ENCODE assay signal across 8 cellular contexts in the genomic region with DNA sequence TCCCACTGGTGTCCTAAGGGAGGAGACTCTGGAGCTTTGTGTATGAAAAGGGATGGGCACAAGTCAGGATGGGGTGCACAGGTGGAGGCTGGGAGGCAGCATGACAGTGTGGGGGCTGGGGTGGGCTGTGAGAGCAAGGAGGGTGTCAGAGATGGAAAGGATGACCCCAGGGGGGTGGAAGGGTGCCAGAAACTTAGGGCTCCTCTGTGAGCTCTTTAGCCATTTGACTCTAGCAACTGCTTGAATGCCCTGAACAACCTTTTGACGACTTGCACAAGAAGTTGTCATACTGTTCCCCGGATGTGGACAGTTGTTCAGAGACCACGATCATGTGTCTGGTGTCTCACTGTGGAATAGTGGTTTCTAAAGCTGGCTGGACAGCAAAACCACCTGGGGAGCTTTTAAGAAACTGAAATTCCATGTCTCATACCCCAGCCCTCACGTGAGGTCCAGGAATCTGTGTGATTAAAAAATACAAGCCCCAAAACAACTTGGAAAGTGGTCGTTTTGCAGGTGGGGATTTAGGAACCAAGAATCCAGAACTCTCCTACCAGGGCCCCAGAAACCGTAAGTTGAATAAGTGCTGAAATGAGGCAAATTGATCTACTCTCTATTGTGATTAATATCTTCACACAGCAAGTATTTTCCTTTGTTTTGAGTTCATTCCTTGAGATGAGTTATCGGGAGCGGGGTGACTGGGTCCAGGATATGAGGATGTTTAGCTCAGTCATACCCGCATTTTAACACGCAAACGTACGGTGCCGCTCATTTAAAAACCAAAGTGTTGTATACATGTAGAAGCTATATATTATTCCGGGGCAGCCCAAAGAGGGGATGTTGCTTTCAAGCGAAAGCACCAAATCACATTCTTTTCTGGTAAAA. TPM values are rescaled to one million over a fixed set of nuclear protein-coding genes. Genes with fewer than 3 reads are reported as not detected.
A peak's percentile ranks its signal among the peaks of the same experiment; 100 is the strongest.
DNase-seq lines count a peak whose midpoint lies in the region; ATAC-seq and TF ChIP-seq lines count a peak whose summit lies in the region.

No MANE protein-coding gene starts in this region.

- H3K27me3 Mint-ChIP-seq in IgD-negative memory B cell, result no peaks in the 10 kb centered on the region

- H3K9ac ChIP-seq in iPS-20b (ENCODE audit: low read depth, low read length), result peak overlapping the region; percentile 21; the same call in 1 of the 2 replicates

- no peak for TF ChIP-seq EP300 in ovary (IDR thresholded peaks at IDR 0.05)

- intact Hi-C loops in ovary (cut with DNase I), result no loop called here

- H3K4me1 Mint-ChIP-seq in IgD-negative memory B cell, result peaks cover 34 to 50% (median 41%) of the 10 kb centered on the region in 3 donors

- H3K27me3 ChIP-seq in iPS-20b (ENCODE audit: insufficient read depth, low read length), result no peaks in the 10 kb centered on the region
- H3K27me3 ChIP-seq in thymus (ENCODE audit: control insufficient read depth, insufficient read depth), result no peaks in the 10 kb centered on the region
- H3K27me3 ChIP-seq in ovary, result no peaks in the 10 kb centered on the region

- peak overlapping the region; percentile 89 to 100 (median 99) for H3K27ac Mint-ChIP-seq in IgD-negative memory B cell

- WGBS in thymus, result 6% methylated on average over 15 of the region's 15 CpGs
- 68 to 81% (median 80%) methylated on average over 15 of the region's 15 CpGs for WGBS in ovary, 3 donors

- peaks cover 20% of the 10 kb centered on the region for H3K36me3 Mint-ChIP-seq in IgD-negative memory B cell

- H3K4me1 ChIP-seq in iPS-20b (ENCODE audit: insufficient read depth, low read length) (peaks cover 34% of the 10 kb centered on the region; the same call in 1 of the 2 replicates), thymus (ENCODE audit: control insufficient read depth, insufficient read depth, low read length) (peaks cover 29% of the 10 kb centered on the region), ovary (ENCODE audit: insufficient read depth) (peaks cover 2% of the 10 kb centered on the region)

- H3K27ac ChIP-seq in iPS-20b (ENCODE audit: low read length) (no peak overlapping the region), thymus (ENCODE audit: low read depth) (peak overlapping the region; percentile 97), ovary (no peak overlapping the region)

- peak overlapping the region; percentile 9; the same call in 1 of the 2 replicates for H3K4me3 ChIP-seq in iPS-20b (ENCODE audit: low read length)
- H3K4me3 ChIP-seq in thymus (ENCODE audit: low read length), result peak overlapping the region; percentile 92
- no peak overlapping the region for H3K4me3 ChIP-seq in ovary

- ATAC-seq in GM21390 (IDR thresholded peaks at IDR 0.05; ENCODE audit: unreplicated experiment), result peak; percentile 55

- DNase-seq in Daoy (ENCODE audit: low read depth) (peak; percentile 17), T1000 (lab: John Stamatoyannopoulos, UW) (no peak), ovary (no peak)
- DNase-seq in activated CD4-positive, alpha-beta T cell treated with anti-CD3 and anti-CD28 coated beads, Interleukin-2, amount 50 U/mL, for 4 hours, result peak; percentile 48 to 57

- H3K4me3 Mint-ChIP-seq in IgD-negative memory B cell, result peak overlapping the region; percentile 97 to 99 (median 99)

- no peaks in the 10 kb centered on the region for H3K9me3 Mint-ChIP-seq in IgD-negative memory B cell

- TF ChIP-seq POLR2A in ovary (IDR thresholded peaks at IDR 0.05), result no peak

- H3K9me3 ChIP-seq in iPS-20b (ENCODE audit: insufficient read depth, low read depth, low read length) (no peaks in the 10 kb centered on the region), thymus (ENCODE audit: control insufficient read depth) (no peaks in the 10 kb centered on the region), ovary (no peaks in the 10 kb centered on the region)

- no peaks in the 10 kb centered on the region for H3K36me3 ChIP-seq in iPS-20b (ENCODE audit: insufficient read depth, low read depth, low read length)
- H3K36me3 ChIP-seq in thymus (ENCODE audit: control insufficient read depth, insufficient read depth), result peaks cover 4% of the 10 kb centered on the region
- no peaks in the 10 kb centered on the region for H3K36me3 ChIP-seq in ovary

- no peak for TF ChIP-seq CTCF in ovary (IDR thresholded peaks at IDR 0.05)

RNA-seq across cellular contexts. Expression of gene RHOH, which starts 3.4 kb away (rescaled TPM):
- total RNA-seq in Daoy (2014; rRNA removed; shearing (Covaris generic)), result not detected in 2 replicates
- polyA plus RNA-seq in IgD-negative memory B cell (255 TPM), thymus (71.2 TPM), ovary (under 1 TPM; 0.31 to 0.98 TPM)
- 1 to 10 TPM in 4 of 7 donors, under 1 TPM in 3; 0.56 to 3.2 (median 1.0) TPM for total RNA-seq in ovary

Comparison
In these comparisons a context has a peak if more than half of its experiments do, and no peak if none do; other contexts are left out.
1. DNase-seq: peak in Daoy (single experiment) and activated CD4-positive, alpha-beta T cell treated with anti-CD3 and anti-CD28 coated beads, Interleukin-2, amount 50 U/mL, for 4 hours (2 of 2); none in T1000 (single experiment) and ovary (0 of 5).
2. RNA of gene RHOH, which starts 3.4 kb away (polyA plus RNA-seq): 255 TPM in IgD-negative memory B cell (single experiment) and 71.2 TPM in thymus (single experiment); 0.31 to 0.98 TPM in ovary; every median in the first group is over 10 times any median in the second.